8 cellular contexts compared by ENCODE assay signal in the genomic region with DNA sequence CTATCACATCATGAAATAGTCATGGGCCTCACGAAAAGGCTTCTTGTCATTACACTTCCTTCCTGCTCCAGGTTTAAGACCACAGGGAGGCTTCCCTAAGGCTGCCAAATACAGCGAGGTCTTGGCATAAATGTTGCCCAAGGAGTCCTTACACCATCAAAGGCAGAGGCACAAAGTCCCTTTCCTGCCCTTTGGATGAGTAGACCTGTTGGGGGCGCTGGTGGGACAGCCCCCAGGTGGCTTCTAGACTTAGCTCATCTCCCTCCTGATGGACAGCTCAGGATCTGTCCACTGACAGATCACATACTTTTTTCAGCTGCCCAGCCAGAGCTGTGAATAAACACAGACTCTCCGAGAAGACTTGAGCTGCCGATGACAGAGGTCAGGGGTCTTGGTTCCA. TPM values are rescaled to one million over a fixed set of nuclear protein-coding genes. Genes with fewer than 3 reads are reported as not detected.
DNase-seq lines count a peak whose midpoint lies in the region; ATAC-seq and TF ChIP-seq lines count a peak whose summit lies in the region.

No MANE protein-coding gene starts in this region.

- no peaks in the 10 kb centered on the region for H3K9me3 ChIP-seq in aorta (ENCODE audit: control insufficient read depth, low read length)

- DNase-seq in GM12865 (ENCODE audit: low read depth) (peak; percentile 37), astrocyte of the cerebellum (ENCODE audit: low read depth) (no peak), myocyte (ENCODE audit: low read depth) (peak; percentile 35), germinal center (ENCODE audit: low spot score) (no peak), aorta (no peak)

- intact Hi-C loops in aorta (cut with DNase I): no loop called here

- in situ Hi-C loops in astrocyte of the cerebellum (cut with HindIII; ENCODE audit: low sequenced_read_pairs): no loop called here

- 58 to 63% methylated on average over 5 of the region's 5 CpGs for WGBS in aorta, 2 donors

- peak overlapping the region in 1 of 2 donors; percentile 2 for H3K27ac ChIP-seq in aorta (ENCODE audit: low read depth in 1 of 2, low read length in 2 of 2)

- H3K4me3 ChIP-seq in GM12865 (ENCODE audit: low read depth, low read length) (no peak overlapping the region), astrocyte of the cerebellum (ENCODE audit: low read depth, low read length) (no peak overlapping the region), aorta (ENCODE audit: low read length in 2 of 2) (no peak overlapping the region)

- ATAC-seq in aorta (ENCODE audit: low FRiP score): no peak
- ATAC-seq in GM18861 (IDR thresholded peaks at IDR 0.05; ENCODE audit: unreplicated experiment): no peak
- no peak for ATAC-seq in GM19397 (IDR thresholded peaks at IDR 0.05; ENCODE audit: unreplicated experiment)

- H3K27me3 ChIP-seq in aorta (ENCODE audit: control insufficient read depth in 1 of 2, insufficient read depth in 2 of 2, low read length in 1 of 2): no peaks in the 10 kb centered on the region

- no peaks in the 10 kb centered on the region for H3K36me3 ChIP-seq in aorta (ENCODE audit: control insufficient read depth in 1 of 2, insufficient read depth in 2 of 2, low read length in 1 of 2)

- peak; percentile 26 for TF ChIP-seq CTCF in GM12865 (IDR thresholded peaks at IDR 0.05; ENCODE audit: insufficient read depth, low read depth, low read length, missing control alignments)
- 0 out of 2 replicates have a peak, but pooled peaks have one; percentile 11 for TF ChIP-seq CTCF in LNCAP (IDR thresholded peaks at IDR 0.05)
- TF ChIP-seq CTCF in astrocyte of the cerebellum (IDR thresholded peaks at IDR 0.05; ENCODE audit: low read depth, low read length, missing control alignments): peak; percentile 32

- no peaks in the 10 kb centered on the region for H3K4me1 ChIP-seq in aorta (ENCODE audit: control insufficient read depth in 1 of 2, insufficient read depth in 2 of 2, low read length in 2 of 2)

RNA-seq across cellular contexts. Expression of a gene that starts 15.5 kb away (rescaled TPM):
- total RNA-seq in myocyte (9.5 and 16.3 TPM in 2 replicates), aorta (10 to 100 TPM; 15.7 to 21.5 TPM)
- 12.6 TPM for polyA plus RNA-seq in myocyte (2012)
- 1 to 10 TPM; 5.9 to 8.3 TPM for polyA plus RNA-seq in aorta

Comparison
In these comparisons a context has a peak if more than half of its experiments do, and no peak if none do; other contexts are left out.
1. DNase-seq: peak in GM12865 (single experiment) and myocyte (single experiment); none in astrocyte of the cerebellum (single experiment), germinal center (single experiment) and aorta (0 of 2).
2. Peak in every context shown above with its lines, with median percentiles within 50 percentile points of each other: CTCF ChIP-seq.